Comparison of ENCODE assay signal across 18 cellular contexts in genomic region chr3:22117091-22117490, GRCh38.
DNase-seq lines count a peak whose midpoint lies in the region; ATAC-seq and TF ChIP-seq lines count a peak whose summit lies in the region.
"Had no signal": no experiment of that assay in that cellular context is flagged by ENCODE, and none has a peak within 500 bp of the region (broad histone marks: within the 10 kb centered on the region; RNA-seq: fewer than 3 reads in every experiment).

No MANE protein-coding gene starts in this region.

- no peak overlapping the region for H3K9ac ChIP-seq in OCI-LY3 (ENCODE audit: low read length)
- H3K9ac ChIP-seq: BLaER1 had no signal

- no peaks in the 10 kb centered on the region for H3K27me3 ChIP-seq in OCI-LY3 (ENCODE audit: low read depth, low read length)
- H3K27me3 ChIP-seq: BLaER1 had no signal

- CTCF ChIA-PET in WTC11 (lab: Charles Lee) = interaction anchor here (1.3 to 1.6 kb wide), 2 partner anchors 28 to 365 kb away, joined by 4 to 5 read pairs; no protein-coding TSS in a partner anchor

- TF ChIP-seq CTCF in OCI-LY3 (IDR thresholded peaks at IDR 0.05; ENCODE audit: low read depth, low read length) (no peak), fibroblast of mammary gland (conservative IDR thresholded peaks at IDR 0.05; ENCODE audit: control insufficient read depth, insufficient read depth, low read depth, low read length) (no peak), foreskin fibroblast (IDR thresholded peaks at IDR 0.05; ENCODE audit: low read depth, low read length) (no peak), WTC11 (IDR thresholded peaks at IDR 0.05) (no peak)

- H2AFZ ChIP-seq in OCI-LY3 (ENCODE audit: low read depth, low read length) = 0 out of 2 replicates have a peak overlapping the region, but pooled peaks have one; percentile 54

- H3K4me3 Mint-ChIP-seq in WTC11 = no peak overlapping the region
- H3K4me3 Mint-ChIP-seq: CD14-positive monocyte; CD4-positive, alpha-beta memory T cell; HFFc6 had no signal

- H3K4me2 ChIP-seq in OCI-LY3 (ENCODE audit: low read length) = peak overlapping the region; percentile 13; the same call in 1 of the 2 replicates
- H3K4me2 ChIP-seq: BLaER1 had no signal

- H3K36me3 ChIP-seq in OCI-LY3 (replicated peaks; ENCODE audit: low read depth, low read length) = no peaks in the 10 kb centered on the region
- H3K36me3 ChIP-seq: BLaER1 had no signal

- no peaks in the 10 kb centered on the region for H3K36me3 Mint-ChIP-seq in WTC11
- H3K36me3 Mint-ChIP-seq: CD14-positive monocyte; CD4-positive, alpha-beta memory T cell had no signal

- no peaks in the 10 kb centered on the region for H3K9me3 Mint-ChIP-seq in WTC11
- H3K9me3 Mint-ChIP-seq: CD14-positive monocyte; CD4-positive, alpha-beta memory T cell; HFFc6 had no signal

- H3K4me3 ChIP-seq in OCI-LY3 (ENCODE audit: low read length) = no peak overlapping the region
- H3K4me3 ChIP-seq in fibroblast of mammary gland (ENCODE audit: control insufficient read depth, low read depth, low read length) = no peak overlapping the region
- H3K4me3 ChIP-seq in foreskin fibroblast (ENCODE audit: low read depth in 1 of 2, low read length in 2 of 2) = no peak overlapping the region
- H3K4me3 ChIP-seq: BLaER1 had no signal

- peaks cover 42% of the 10 kb centered on the region for H3K4me1 ChIP-seq in OCI-LY3 (ENCODE audit: low read length)
- H3K4me1 ChIP-seq: BLaER1 had no signal

- H3K27me3 Mint-ChIP-seq in WTC11 (ENCODE audit: low read depth) = no peaks in the 10 kb centered on the region
- H3K27me3 Mint-ChIP-seq: CD4-positive, alpha-beta memory T cell had no signal

- H3K79me2 ChIP-seq in OCI-LY3 (ENCODE audit: low read length) = no peaks in the 10 kb centered on the region

- DNase-seq in brain pericyte (ENCODE audit: low read depth, low spot score) = peak; percentile 6
- peak; percentile 42 for DNase-seq in fibroblast of mammary gland (ENCODE audit: low read depth)
- DNase-seq in foreskin fibroblast = peak; percentile 3 to 26
- no peak for DNase-seq in WTC11 (ENCODE audit: low spot score)
- DNase-seq in globus pallidus (ENCODE audit: low spot score) = no peak
- DNase-seq in NCI-H1694 treated with DMSO at 0.1 percent for 48 hours (lab: John Stamatoyannopoulos, UW) = no peak
- DNase-seq: 8988T; CD4-positive, alpha-beta memory T cell; DMS153; DMS79; GDM1; GOT3 had no signal

- no peak overlapping the region for H3K27ac Mint-ChIP-seq in WTC11
- H3K27ac Mint-ChIP-seq: CD14-positive monocyte; CD4-positive, alpha-beta memory T cell; HFFc6 had no signal

- POLR2A ChIA-PET in WTC11 (lab: Charles Lee) = no interaction called here

- H3K27ac ChIP-seq in OCI-LY3 (ENCODE audit: low read length) = no peak overlapping the region
- H3K27ac ChIP-seq: BLaER1 had no signal

- H3K9me3 ChIP-seq in OCI-LY3 (ENCODE audit: insufficient read depth, low read length) = no peaks in the 10 kb centered on the region
- H3K9me3 ChIP-seq: BLaER1 had no signal

- no peak for ATAC-seq in WTC11
- no peak for ATAC-seq in GM18517 (IDR thresholded peaks at IDR 0.05; ENCODE audit: unreplicated experiment)
- ATAC-seq: HCT116 had no signal

- no peaks in the 10 kb centered on the region for H4K20me1 ChIP-seq in OCI-LY3 (ENCODE audit: insufficient read depth, low read length)
- H4K20me1 ChIP-seq: BLaER1 had no signal

- H3K4me1 Mint-ChIP-seq in WTC11 = peaks cover 5% of the 10 kb centered on the region
- H3K4me1 Mint-ChIP-seq: CD14-positive monocyte; CD4-positive, alpha-beta memory T cell had no signal

TF ChIP-seq in WTC11, 78 proteins besides CTCF, POLR2A, EP300 and RAD21:
- TF ChIP-seq PRRX2 (CRISPR knock-in tag; IDR thresholded peaks at IDR 0.05) (no peak), SOX15 (CRISPR knock-in tag; IDR thresholded peaks at IDR 0.05) (no peak), MYBL2 (CRISPR knock-in tag; IDR thresholded peaks at IDR 0.05) (no peak), JAZF1 (CRISPR knock-in tag; IDR thresholded peaks at IDR 0.05) (no peak), GRHL2 (CRISPR knock-in tag; IDR thresholded peaks at IDR 0.05; ENCODE audit: insufficient replicate concordance, severe bottlenecking) (no peak), IRF1 (CRISPR knock-in tag; IDR thresholded peaks at IDR 0.05) (no peak), ZNF423 (CRISPR knock-in tag; IDR thresholded peaks at IDR 0.05) (no peak), OVOL2 (CRISPR knock-in tag; IDR thresholded peaks at IDR 0.05; ENCODE audit: borderline replicate concordance) (no peak)
- TF ChIP-seq, protein P1, sequence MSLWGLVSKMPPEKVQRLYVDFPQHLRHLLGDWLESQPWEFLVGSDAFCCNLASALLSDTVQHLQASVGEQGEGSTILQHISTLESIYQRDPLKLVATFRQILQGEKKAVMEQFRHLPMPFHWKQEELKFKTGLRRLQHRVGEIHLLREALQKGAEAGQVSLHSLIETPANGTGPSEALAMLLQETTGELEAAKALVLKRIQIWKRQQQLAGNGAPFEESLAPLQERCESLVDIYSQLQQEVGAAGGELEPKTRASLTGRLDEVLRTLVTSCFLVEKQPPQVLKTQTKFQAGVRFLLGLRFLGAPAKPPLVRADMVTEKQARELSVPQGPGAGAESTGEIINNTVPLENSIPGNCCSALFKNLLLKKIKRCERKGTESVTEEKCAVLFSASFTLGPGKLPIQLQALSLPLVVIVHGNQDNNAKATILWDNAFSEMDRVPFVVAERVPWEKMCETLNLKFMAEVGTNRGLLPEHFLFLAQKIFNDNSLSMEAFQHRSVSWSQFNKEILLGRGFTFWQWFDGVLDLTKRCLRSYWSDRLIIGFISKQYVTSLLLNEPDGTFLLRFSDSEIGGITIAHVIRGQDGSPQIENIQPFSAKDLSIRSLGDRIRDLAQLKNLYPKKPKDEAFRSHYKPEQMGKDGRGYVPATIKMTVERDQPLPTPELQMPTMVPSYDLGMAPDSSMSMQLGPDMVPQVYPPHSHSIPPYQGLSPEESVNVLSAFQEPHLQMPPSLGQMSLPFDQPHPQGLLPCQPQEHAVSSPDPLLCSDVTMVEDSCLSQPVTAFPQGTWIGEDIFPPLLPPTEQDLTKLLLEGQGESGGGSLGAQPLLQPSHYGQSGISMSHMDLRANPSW (CRISPR knock-in tag; conservative IDR thresholded peaks at IDR 0.05; ENCODE audit: low read depth) = no peak

Comparison
In these comparisons a context has a peak if more than half of its experiments do, and no peak if none do; other contexts are left out.
1. DNase-seq: peak in brain pericyte (single experiment), fibroblast of mammary gland (single experiment) and foreskin fibroblast (2 of 2); none in WTC11 (single experiment), globus pallidus (single experiment) and NCI-H1694 treated with DMSO at 0.1 percent for 48 hours (single experiment).